Comparison of ENCODE assay signal across 15 cellular contexts in genomic region chr13:81302677-81303076, GRCh38.
DNase-seq lines count a peak whose midpoint lies in the region; ATAC-seq, FAIRE-seq and TF ChIP-seq lines count a peak whose summit lies in the region.
"Had no signal": no experiment of that assay in that cellular context is flagged by ENCODE, and none has a peak within 500 bp of the region (broad histone marks: within the 10 kb centered on the region; RNA-seq: fewer than 3 reads in every experiment).

No MANE protein-coding gene starts in this region.

- H3K27me3 Mint-ChIP-seq in neural crest cell (ENCODE audit: low read depth) = no peaks in the 10 kb centered on the region
- H3K27me3 Mint-ChIP-seq: B cell had no signal

- no peaks in the 10 kb centered on the region for H3K4me1 ChIP-seq in HepG2 (ENCODE audit: insufficient read depth, low read length)
- no peaks in the 10 kb centered on the region for H3K4me1 ChIP-seq in right lobe of liver
- H3K4me1 ChIP-seq: BLaER1 treated with 17β-estradiol and CSF1 and Interleukin-3, amounts not matched to agents 10 nM and 100 nM; HAP-1 had no signal

- CTCF ChIA-PET in HepG2 (lab: Yijun Ruan, JAX; ENCODE audit: low intra/inter-chr PET ratio, low total read pairs) = no interaction called here

- no peak for ATAC-seq in HepG2
- ATAC-seq in right lobe of liver = no peak
- ATAC-seq in HG02870 (IDR thresholded peaks at IDR 0.05; ENCODE audit: unreplicated experiment) = no peak
- ATAC-seq: CD8-positive, alpha-beta T cell had no signal

- peak overlapping the region; percentile 78 for H3K27ac Mint-ChIP-seq in neural crest cell (ENCODE audit: unreplicated experiment)
- H3K27ac Mint-ChIP-seq: B cell; CD8-positive, alpha-beta T cell had no signal

- WGBS in HepG2 (ENCODE audit: low lambda C conversion rate) = 1% methylated on average over 2 of the region's 2 CpGs
- 31% methylated on average over 2 of the region's 2 CpGs for whole genome bisulfite sequencing in right lobe of liver (ENCODE audit: insufficient coverage, low coverage, low lambda C conversion rate, missing lambda C conversion rate)

- DNase-seq in HepG2 (ENCODE audit: low spot score) (no peak), right lobe of liver (no peak), bronchial epithelial cell (ENCODE audit: low read depth) (peak; percentile 22), neural crest cell (ENCODE audit: low read depth, low spot score) (no peak), NCI-H2107 treated with DMSO at 0.1 percent for 48 hours (lab: John Stamatoyannopoulos, UW; ENCODE audit: unreplicated experiment) (no peak)
- DNase-seq in effector CD8-positive, alpha-beta T cell (lab: John Stamatoyannopoulos, UW) = no peak
- DNase-seq: 8988T; Calu3; CD8-positive, alpha-beta T cell; DMS79 treated with DMSO at 0.1 percent for 48 hours; GF-D8 had no signal

- POLR2A ChIA-PET in HepG2 (lab: Yijun Ruan, JAX) = no interaction called here

- no peaks in the 10 kb centered on the region for H3K9me3 Mint-ChIP-seq in neural crest cell

- H3K4me3 ChIP-seq in HepG2 (replicated peaks in 1 of 3; ENCODE audit: insufficient read depth in 1 of 3, low read depth in 2 of 3, low read length in 3 of 3) (no peak overlapping the region), right lobe of liver (no peak overlapping the region), bronchial epithelial cell (ENCODE audit: low read depth, low read length) (no peak overlapping the region)
- H3K4me3 ChIP-seq: BLaER1 treated with 17β-estradiol and CSF1 and Interleukin-3, amounts not matched to agents 10 nM and 100 nM; HAP-1 had no signal

- TF ChIP-seq EP300 in HepG2 (IDR thresholded peaks at IDR 0.05; ENCODE audit: low read depth in 2 of 2, low read length in 2 of 2) (no peak), HepG2 (CRISPR knock-in tag; IDR thresholded peaks at IDR 0.05; ENCODE audit: borderline replicate concordance) (no peak)

- FAIRE-seq in HepG2 (lab: Jason Lieb, UNC) (no peak), bronchial epithelial cell (lab: Jason Lieb, UNC) (no peak)

- H3K36me3 Mint-ChIP-seq in neural crest cell (ENCODE audit: low read depth) = no peaks in the 10 kb centered on the region
- H3K36me3 Mint-ChIP-seq: CD8-positive, alpha-beta T cell had no signal

- intact Hi-C loops in HepG2 (cut with micrococcal nuclease; ENCODE audit: unreplicated experiment) = no loop called here
- intact Hi-C loops in right lobe of liver (cut with DNase I) = no loop called here

- H3K27ac ChIP-seq in HepG2 (ENCODE audit: extremely low read length, insufficient read depth, low read length) = no peak overlapping the region
- no peak overlapping the region for H3K27ac ChIP-seq in right lobe of liver
- H3K27ac ChIP-seq: BLaER1 treated with 17β-estradiol and CSF1 and Interleukin-3, amounts not matched to agents 10 nM and 100 nM had no signal

- no peaks in the 10 kb centered on the region for H3K4me1 Mint-ChIP-seq in neural crest cell
- H3K4me1 Mint-ChIP-seq: B cell had no signal

- TF ChIP-seq CTCF in HepG2 (CRISPR knock-in tag; IDR thresholded peaks at IDR 0.05) (no peak), right lobe of liver (IDR thresholded peaks at IDR 0.05) (no peak), bronchial epithelial cell (IDR thresholded peaks at IDR 0.05; ENCODE audit: insufficient read depth, low read length, severe bottlenecking) (no peak), neural crest cell (conservative IDR thresholded peaks at IDR 0.05) (no peak)

- H3K27me3 ChIP-seq in HepG2 (ENCODE audit: control insufficient read depth in 1 of 2, insufficient read depth in 2 of 2, low read length in 2 of 2) = no peaks in the 10 kb centered on the region
- H3K27me3 ChIP-seq in right lobe of liver = no peaks in the 10 kb centered on the region
- no peaks in the 10 kb centered on the region for H3K27me3 ChIP-seq in bronchial epithelial cell (ENCODE audit: control insufficient read depth, insufficient read depth, low read length)
- H3K27me3 ChIP-seq: BLaER1 treated with 17β-estradiol and CSF1 and Interleukin-3, amounts not matched to agents 10 nM and 100 nM had no signal

- H4K20me1 ChIP-seq in HepG2 (ENCODE audit: insufficient read depth, low read length) = no peaks in the 10 kb centered on the region
- H4K20me1 ChIP-seq: BLaER1 treated with 17β-estradiol and CSF1 and Interleukin-3, amounts not matched to agents 10 nM and 100 nM had no signal

- in situ Hi-C loops in HepG2 (cut with HindIII; ENCODE audit: extremely low pct_ligation_motif_present, low pct_unique_long_range_greater_than_20kb) = no loop called here

- no TSS peak for BruUV-seq in HepG2 (replicated peaks; lab: Mats Ljungman, UMichigan)

- H3K4me2 ChIP-seq in HepG2 (ENCODE audit: low read depth, low read length) = no peak overlapping the region
- H3K4me2 ChIP-seq: BLaER1 treated with 17β-estradiol and CSF1 and Interleukin-3, amounts not matched to agents 10 nM and 100 nM had no signal

- H3K9me3 ChIP-seq in HepG2 (ENCODE audit: low read length) (no peaks in the 10 kb centered on the region), right lobe of liver (no peaks in the 10 kb centered on the region)
- H3K9me3 ChIP-seq: BLaER1 treated with 17β-estradiol and CSF1 and Interleukin-3, amounts not matched to agents 10 nM and 100 nM; HAP-1 had no signal

- H2AFZ ChIP-seq in HepG2 (ENCODE audit: low read length) = no peak overlapping the region

- H3K4me3 Mint-ChIP-seq in neural crest cell = no peak overlapping the region
- H3K4me3 Mint-ChIP-seq: B cell; CD8-positive, alpha-beta T cell had no signal

- H3K9ac ChIP-seq in HepG2 (ENCODE audit: insufficient read depth, low read depth, low read length) = no peak overlapping the region
- H3K9ac ChIP-seq: BLaER1 treated with 17β-estradiol and CSF1 and Interleukin-3, amounts not matched to agents 10 nM and 100 nM had no signal

- H3K79me2 ChIP-seq in HepG2 (ENCODE audit: insufficient read depth, low read length) = no peaks in the 10 kb centered on the region

- H3K36me3 ChIP-seq in HepG2 (replicated peaks in 1 of 2; ENCODE audit: control insufficient read depth in 1 of 2, insufficient read depth in 2 of 2, low read length in 2 of 2) = no peaks in the 10 kb centered on the region
- no peaks in the 10 kb centered on the region for H3K36me3 ChIP-seq in right lobe of liver
- H3K36me3 ChIP-seq in bronchial epithelial cell (ENCODE audit: control insufficient read depth, insufficient read depth, low read length) = no peaks in the 10 kb centered on the region
- H3K36me3 ChIP-seq: BLaER1 treated with 17β-estradiol and CSF1 and Interleukin-3, amounts not matched to agents 10 nM and 100 nM; HAP-1 had no signal

- no peak for TF ChIP-seq RAD21 in HepG2 (CRISPR knock-in tag; IDR thresholded peaks at IDR 0.05)

- no peak for TF ChIP-seq POLR2A in HepG2 (IDR thresholded peaks at IDR 0.05; ENCODE audit: insufficient read depth in 1 of 2, low read depth in 2 of 2, low read length in 2 of 2)
- TF ChIP-seq POLR2A in right lobe of liver (IDR thresholded peaks at IDR 0.05) = no peak

TF ChIP-seq in HepG2, 621 proteins besides CTCF, POLR2A, EP300 and RAD21:
- TF ChIP-seq CEBPB (IDR thresholded peaks at IDR 0.05; ENCODE audit: borderline replicate concordance, low read depth, low read length) (peak; percentile 60), ZBTB25 (CRISPR knock-in tag; IDR thresholded peaks at IDR 0.05) (no peak)
